ENCODE assay signal across 8 cellular contexts in the genomic region with DNA sequence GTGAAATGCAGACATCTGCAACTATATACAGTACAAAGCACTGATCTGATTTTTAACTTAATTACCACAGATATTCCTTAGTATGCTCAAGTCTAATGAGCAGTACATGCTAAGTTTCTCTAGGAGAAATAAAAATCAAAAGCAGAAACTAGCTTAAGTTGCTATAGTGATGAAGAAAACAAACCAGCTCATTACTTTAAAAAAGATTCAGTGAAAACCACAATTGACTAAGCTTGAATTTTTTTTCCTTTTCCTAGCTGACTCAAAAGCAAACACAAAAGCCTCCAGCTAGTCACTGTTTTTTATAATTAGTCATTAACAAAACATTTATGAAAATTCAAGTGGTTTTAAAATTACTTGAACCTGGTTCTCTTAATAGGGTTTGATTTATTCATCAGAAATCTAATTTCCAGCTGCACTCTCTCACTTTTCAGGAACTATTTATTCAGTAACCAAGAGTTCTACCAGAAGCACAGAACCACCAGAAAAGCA. TPM values are rescaled to one million over a fixed set of nuclear protein-coding genes. Genes with fewer than 3 reads are reported as not detected.
A peak's percentile ranks its signal among the peaks of the same experiment; 100 is the strongest.
DNase-seq lines count a peak whose midpoint lies in the region; ATAC-seq and TF ChIP-seq lines count a peak whose summit lies in the region.
"Not testable (repeated sequence)": the region's sequence is repeated elsewhere in the genome, so short reads cannot be mapped to it uniquely, and the experiment has no call there.

No MANE protein-coding gene starts in this region.

- not testable (repeated sequence) for TF ChIP-seq EP300 in suprapubic skin (IDR thresholded peaks at IDR 0.05)

- H3K9me3 ChIP-seq in mucosa of rectum (ENCODE audit: control insufficient read depth in 2 of 2, low read length in 2 of 2); suprapubic skin: not testable (repeated sequence)

- TF ChIP-seq POLR2A in suprapubic skin (IDR thresholded peaks at IDR 0.05) = not testable (repeated sequence)

- TF ChIP-seq CTCF in astrocyte of the spinal cord (IDR thresholded peaks at IDR 0.05; ENCODE audit: low read depth, low read length); fibroblast of pulmonary artery (IDR thresholded peaks at IDR 0.05; ENCODE audit: low read length, missing control alignments); suprapubic skin (IDR thresholded peaks at IDR 0.05): not testable (repeated sequence)

- not testable (repeated sequence) for H3K36me3 ChIP-seq in mucosa of rectum (ENCODE audit: control insufficient read depth in 2 of 2, insufficient read depth in 2 of 2, low read length in 2 of 2); suprapubic skin

- H3K27ac Mint-ChIP-seq in T-cell = peak overlapping the region; percentile 77 to 81

- in situ Hi-C loops in Caki2 (cut with HindIII; ENCODE audit: low pct_unique_long_range_greater_than_20kb, low sequenced_read_pairs); astrocyte of the spinal cord (cut with HindIII; ENCODE audit: low sequenced_read_pairs): not testable (repeated sequence)

- POLR2A ChIA-PET in T-cell (lab: Charles Lee) = interaction anchor here (0.5 to 1.8 kb wide), 4 partner anchors 8 to 931 kb away, joined by 6 to 10 read pairs (median 7); a partner anchor contains a TSS

- peak overlapping the region; percentile 3 to 34 (median 6) for H3K4me3 Mint-ChIP-seq in T-cell

- H3K27me3 Mint-ChIP-seq in T-cell = not testable (repeated sequence)

- H3K4me3 ChIP-seq in astrocyte of the spinal cord (ENCODE audit: low read depth, low read length); fibroblast of pulmonary artery (replicated peaks; ENCODE audit: low read depth, low read length); mucosa of rectum (ENCODE audit: low read length in 2 of 2); suprapubic skin: not testable (repeated sequence)

- H3K27me3 ChIP-seq in mucosa of rectum (ENCODE audit: control insufficient read depth in 2 of 2, insufficient read depth in 2 of 2, low read length in 2 of 2); suprapubic skin: not testable (repeated sequence)

- not testable (repeated sequence) for H3K9ac ChIP-seq in mucosa of rectum (ENCODE audit: low read depth in 1 of 2, low read length in 2 of 2)

- CTCF ChIA-PET in T-cell (lab: Charles Lee) = interaction anchor here (0.6 to 1.7 kb wide), 4 partner anchors 9 to 120 kb away, joined by 3 to 5 read pairs (median 4); a partner anchor contains a TSS

- H3K4me1 ChIP-seq in mucosa of rectum (ENCODE audit: control insufficient read depth in 2 of 2, insufficient read depth in 2 of 2, low read length in 2 of 2) = not testable (repeated sequence)
- H3K4me1 ChIP-seq in suprapubic skin = peaks cover 47% of the 10 kb centered on the region

- H3K27ac ChIP-seq in mucosa of rectum (ENCODE audit: low read depth in 2 of 2, low read length in 2 of 2) (peak overlapping the region; percentile 46 to 65), suprapubic skin (peak overlapping the region; percentile 84)

- peak; percentile 69 for ATAC-seq in GM21529 (IDR thresholded peaks at IDR 0.05; ENCODE audit: unreplicated experiment)
- ATAC-seq in HG03439 (IDR thresholded peaks at IDR 0.05; ENCODE audit: unreplicated experiment) = peak; percentile 55
- peak; percentile 60 to 78 (median 62) for ATAC-seq in T-cell (replicated peaks in 1 of 4)

- not testable (repeated sequence) for H3K9me3 Mint-ChIP-seq in T-cell

- H3K4me1 Mint-ChIP-seq in T-cell = peaks cover 67 to 73% (median 70%) of the 10 kb centered on the region in 3 donors

- peaks cover 30% of the 10 kb centered on the region for H3K36me3 Mint-ChIP-seq in T-cell

- peak; percentile 89 for DNase-seq in Caki2 (ENCODE audit: low read depth)
- not testable (repeated sequence) for DNase-seq in T-cell; suprapubic skin (ENCODE audit: low spot score in 2 of 2)
- peak; percentile 88 for DNase-seq in astrocyte of the spinal cord (ENCODE audit: low read depth, low spot score)
- peak; percentile 55 for DNase-seq in fibroblast of pulmonary artery (ENCODE audit: low read depth)

RNA-seq across cellular contexts. Expression of a gene that starts 10.3 kb away (rescaled TPM):
- total RNA-seq in Caki2 (2014; rRNA removed; shearing (Covaris generic); ENCODE audit: low replicate concordance) = 212 and 237 TPM in 2 replicates
- total RNA-seq in T-cell = 10 to 100 TPM; 71.0 to 89.2 (median 82.9) TPM
- 100 to 1,000 TPM; 160 to 187 (median 174) TPM for total RNA-seq in suprapubic skin

RNA-seq across cellular contexts. Expression of a gene that starts 10.7 kb away (rescaled TPM):
- total RNA-seq in Caki2 (2014; rRNA removed; shearing (Covaris generic); ENCODE audit: low replicate concordance) = 17.0 and 20.0 TPM in 2 replicates
- 10 to 100 TPM; 20.9 to 29.3 (median 22.1) TPM for total RNA-seq in T-cell
- total RNA-seq in suprapubic skin = 10 to 100 TPM; 18.0 to 36.1 (median 20.8) TPM
